Comparison of ENCODE assay signal across 10 cellular contexts in genomic region chr3:98531622-98532274, GRCh38. TPM values are rescaled to one million over a fixed set of nuclear protein-coding genes. Genes with fewer than 3 reads are reported as not detected.
A peak's percentile ranks its signal among the peaks of the same experiment; 100 is the strongest.
DNase-seq lines count a peak whose midpoint lies in the region; ATAC-seq and TF ChIP-seq lines count a peak whose summit lies in the region.
"Had no signal": no experiment of that assay in that cellular context is flagged by ENCODE, and none has a peak within 500 bp of the region (broad histone marks: within the 10 kb centered on the region; RNA-seq: fewer than 3 reads in every experiment).

Gene GPR15 (plus strand): TSS chr3:98531978. CDS start chr3:98532034, 56 bp downstream.

- intact Hi-C loops in mucosa of descending colon (cut with DNase I, micrococcal nuclease), result no loop called here
- intact Hi-C loops in left lung (cut with DNase I), result no loop called here

- no peak for DNase-seq in mucosa of descending colon
- no peak for DNase-seq in smooth muscle cell (lab: John Stamatoyannopoulos, UW; ENCODE audit: unreplicated experiment)
- no peak for DNase-seq in left lung
- DNase-seq in DMS53 treated with DMSO at 0.1 percent for 48 hours (lab: John Stamatoyannopoulos, UW; ENCODE audit: unreplicated experiment), result no peak
- DNase-seq: NCI-H524 had no signal

- no peaks in the 10 kb centered on the region for H3K79me2 ChIP-seq in smooth muscle cell (ENCODE audit: low read depth)

- H3K4me1 ChIP-seq in mucosa of descending colon (ENCODE audit: low read depth) (no peaks in the 10 kb centered on the region), smooth muscle cell (ENCODE audit: low read depth) (peaks cover 14% of the 10 kb centered on the region), left lung (no peaks in the 10 kb centered on the region)

- H3K4me3 ChIP-seq in mucosa of descending colon, result peak within 1 kb of the TSS; percentile 20
- H3K4me3 ChIP-seq in smooth muscle cell, result no peak within 1 kb of the TSS
- no peak within 1 kb of the TSS for H3K4me3 ChIP-seq in left lung

- H3K4me2 ChIP-seq in smooth muscle cell, result no peak within 1 kb of the TSS

- H2AFZ ChIP-seq in smooth muscle cell (ENCODE audit: low read depth), result no peak within 1 kb of the TSS

- no peaks in the 10 kb centered on the region for H3F3A ChIP-seq in smooth muscle cell (ENCODE audit: low read depth)

- H3K9me3 ChIP-seq in mucosa of descending colon (no peaks in the 10 kb centered on the region), smooth muscle cell (replicated peaks; ENCODE audit: low read depth) (no peaks in the 10 kb centered on the region), left lung (no peaks in the 10 kb centered on the region)

- H3K9ac ChIP-seq in smooth muscle cell (ENCODE audit: low read depth), result no peak within 1 kb of the TSS

- H3K27ac ChIP-seq in smooth muscle cell (ENCODE audit: low read depth) (no peak within 1 kb of the TSS), left lung (no peak within 1 kb of the TSS)
- H3K27ac ChIP-seq: VCaP had no signal

- ATAC-seq in GM18519 (IDR thresholded peaks at IDR 0.05; ENCODE audit: low FRiP score, unreplicated experiment) (peak; percentile 20), GM21526 (IDR thresholded peaks at IDR 0.05; ENCODE audit: low FRiP score, unreplicated experiment) (peak; percentile 32), HG03520 (IDR thresholded peaks at IDR 0.05; ENCODE audit: unreplicated experiment) (peak; percentile 28), mucosa of descending colon (peak; percentile 72), left lung (no peak)

- no peaks in the 10 kb centered on the region for H4K20me1 ChIP-seq in smooth muscle cell (ENCODE audit: low read depth)

- H3K27me3 ChIP-seq in smooth muscle cell (ENCODE audit: low read depth), result no peaks in the 10 kb centered on the region
- H3K27me3 ChIP-seq in left lung, result no peaks in the 10 kb centered on the region

- no peaks in the 10 kb centered on the region for H3K36me3 ChIP-seq in mucosa of descending colon (ENCODE audit: low read depth)
- no peaks in the 10 kb centered on the region for H3K36me3 ChIP-seq in smooth muscle cell (ENCODE audit: low read depth)
- H3K36me3 ChIP-seq in left lung, result no peaks in the 10 kb centered on the region

- TF ChIP-seq CTCF in mucosa of descending colon (IDR thresholded peaks at IDR 0.05) (no peak), smooth muscle cell (IDR thresholded peaks at IDR 0.05; ENCODE audit: borderline replicate concordance, insufficient read depth, poor library complexity, severe bottlenecking) (no peak), left lung (IDR thresholded peaks at IDR 0.05) (no peak)

- WGBS in smooth muscle cell (ENCODE audit: low lambda C conversion rate), result 90% methylated on average over 7 of the region's 7 CpGs

RNA-seq across cellular contexts. Expression of gene GPR15, which starts in this region (rescaled TPM):
- 10 to 100 TPM in 1 of 3 donors, 1 to 10 TPM in 2; 4.5 to 11.5 (median 6.9) TPM for total RNA-seq in mucosa of descending colon
- total RNA-seq in smooth muscle cell, result not detected in 2 replicates
- not detected in 2 replicates for polyA plus RNA-seq in smooth muscle cell
- under 1 TPM in 1 of 2 donors, not detected in 1; 0.58 TPM for total RNA-seq in left lung
- total RNA-seq: glomerular endothelial cell had no signal
